In genomic region chr20:54065601-54066038, GRCh38 we compare ENCODE assay signal across 19 cellular contexts. TPM values are rescaled to one million over a fixed set of nuclear protein-coding genes. Genes with fewer than 3 reads are reported as not detected.
DNase-seq lines count a peak whose midpoint lies in the region; ATAC-seq, FAIRE-seq and TF ChIP-seq lines count a peak whose summit lies in the region.
"Had no signal": no experiment of that assay in that cellular context is flagged by ENCODE, and none has a peak within 500 bp of the region (broad histone marks: within the 10 kb centered on the region; RNA-seq: fewer than 3 reads in every experiment).

No MANE protein-coding gene starts in this region.

- H2AFZ ChIP-seq in OCI-LY3 (ENCODE audit: low read depth, low read length), result no peak overlapping the region
- no peak overlapping the region for H2AFZ ChIP-seq in GM12878 (ENCODE audit: control insufficient read depth, low read depth, low read length)
- H2AFZ ChIP-seq in osteoblast (ENCODE audit: low read length), result no peak overlapping the region

- TF ChIP-seq POLR2A in GM12878 (IDR thresholded peaks at IDR 0.05; ENCODE audit: low read depth, low read length), result no peak

- H3K9me3 ChIP-seq in OCI-LY3 (ENCODE audit: insufficient read depth, low read length), result no peaks in the 10 kb centered on the region
- H3K9me3 ChIP-seq in GM12878 (replicated peaks; ENCODE audit: control insufficient read depth, insufficient read depth, low read length), result no peaks in the 10 kb centered on the region
- H3K9me3 ChIP-seq in osteoblast (ENCODE audit: low read depth, low read length), result no peaks in the 10 kb centered on the region
- H3K9me3 ChIP-seq: BLaER1 treated with 17β-estradiol and CSF1 and Interleukin-3, amounts not matched to agents 10 nM and 100 nM; SK-N-SH had no signal

- BruUV-seq in GM12878 (replicated peaks; lab: Mats Ljungman, UMichigan), result no TSS peak

- no peak for TF ChIP-seq EP300 in GM12878 (IDR thresholded peaks at IDR 0.05; ENCODE audit: borderline replicate concordance in 1 of 2, control insufficient read depth in 1 of 2, low read depth in 2 of 2, low read length in 2 of 2)

- SMC1A ChIA-PET in GM12878 (lab: Charles Lee; ENCODE audit: uncharacterized antibody, unreplicated experiment), result interaction anchor here (0.9 to 1.3 kb wide), 5 partner anchors 9 to 151 kb away, joined by 3 to 4 read pairs (median 4); no protein-coding TSS in a partner anchor

- H3K36me3 ChIP-seq in OCI-LY3 (replicated peaks; ENCODE audit: low read depth, low read length), result no peaks in the 10 kb centered on the region
- no peaks in the 10 kb centered on the region for H3K36me3 ChIP-seq in GM12878 (ENCODE audit: control insufficient read depth in 2 of 2, insufficient read depth in 2 of 2, low read length in 1 of 2)
- H3K36me3 ChIP-seq in osteoblast (ENCODE audit: insufficient read depth, low read length), result no peaks in the 10 kb centered on the region
- H3K36me3 ChIP-seq: BLaER1 treated with 17β-estradiol and CSF1 and Interleukin-3, amounts not matched to agents 10 nM and 100 nM had no signal

- no peak for TF ChIP-seq RAD21 in GM12878 (IDR thresholded peaks at IDR 0.05; ENCODE audit: insufficient read depth, low read depth, low read length)

- no peak for FAIRE-seq in GM12878 (lab: Jason Lieb, UNC)
- FAIRE-seq: A204.1, GM19239 had no signal

- intact Hi-C loops in GM12878 (cut with micrococcal nuclease; ENCODE audit: unreplicated experiment), result loop anchor here (10.0 kb wide), 1 partner anchor 411 kb away; no protein-coding TSS in a partner anchor
- intact Hi-C loops in posterior vena cava (cut with DNase I), result no loop called here

- in situ Hi-C loops in GM12878 (cut with MboI), result loop anchor here (10.0 kb wide), 1 partner anchor 651 kb away; no protein-coding TSS in a partner anchor

- H3K4me1 ChIP-seq in OCI-LY3 (ENCODE audit: low read length) (peaks cover 59% of the 10 kb centered on the region), GM12878 (ENCODE audit: control insufficient read depth, insufficient read depth, low read length) (peaks cover 31% of the 10 kb centered on the region), osteoblast (ENCODE audit: insufficient read depth, low read length) (peaks cover 14% of the 10 kb centered on the region)

- no peak for TF ChIP-seq CTCF in OCI-LY3 (IDR thresholded peaks at IDR 0.05; ENCODE audit: low read depth, low read length)
- no peak for TF ChIP-seq CTCF in GM12878 (IDR thresholded peaks at IDR 0.05 in 2 of 3, conservative IDR thresholded peaks at IDR 0.05 in 1 of 3; ENCODE audit: control insufficient read depth in 2 of 3, extremely low read depth in 1 of 3, insufficient read depth in 1 of 3, low read depth in 3 of 3, low read length in 3 of 3)
- TF ChIP-seq CTCF in osteoblast (IDR thresholded peaks at IDR 0.05; ENCODE audit: extremely low read depth, low read depth, low read length), result no peak

- RAD21 ChIA-PET in GM12878 (lab: Charles Lee; ENCODE audit: unreplicated experiment), result interaction anchor here (1.2 kb wide), 1 partner anchor 123 kb away, joined by 6 read pairs; no protein-coding TSS in a partner anchor

- POLR2A ChIA-PET in GM12878 (lab: Charles Lee), result interaction anchor here (0.6 to 0.7 kb wide), 3 partner anchors 9 to 578 kb away, joined by 4 read pairs; no protein-coding TSS in a partner anchor

- H4K20me1 ChIP-seq in OCI-LY3 (ENCODE audit: insufficient read depth, low read length) (no peaks in the 10 kb centered on the region), GM12878 (ENCODE audit: control insufficient read depth, insufficient read depth) (no peaks in the 10 kb centered on the region), osteoblast (ENCODE audit: insufficient read depth, low read length) (no peaks in the 10 kb centered on the region)
- H4K20me1 ChIP-seq: BLaER1 treated with 17β-estradiol and CSF1 and Interleukin-3, amounts not matched to agents 10 nM and 100 nM had no signal

- DNase-seq in CMK (ENCODE audit: low read depth), result peak; percentile 64
- DNase-seq in GM12878 (ENCODE audit: low read depth, low spot score), result no peak
- DNase-seq in osteoblast (ENCODE audit: insufficient read length, low spot score, missing footprints), result peak; percentile 53
- DNase-seq in NK-92 treated with Interleukin-12 subunit alpha and Interleukin-12 subunit beta, amount 100 ng/mL, for 24 hours (lab: John Stamatoyannopoulos, UW), result no peak
- no peak for DNase-seq in posterior vena cava (ENCODE audit: low spot score)
- DNase-seq in NCI-H187 treated with DMSO at 0.1 percent for 48 hours (lab: John Stamatoyannopoulos, UW), result no peak
- DNase-seq: GF-D8, MV-4-11, NCI-H1436, NCI-H2081 treated with DMSO at 0.1 percent for 48 hours, NCI-H510A, NCI-H774, SHP77, SK-N-SH had no signal

- H3K4me3 ChIP-seq in OCI-LY3 (ENCODE audit: low read length) (peak overlapping the region; percentile 72; the same call in 1 of the 2 replicates), GM12878 (no peak overlapping the region), osteoblast (ENCODE audit: insufficient read depth, low read length) (no peak overlapping the region)
- H3K4me3 ChIP-seq: BLaER1 treated with 17β-estradiol and CSF1 and Interleukin-3, amounts not matched to agents 10 nM and 100 nM had no signal

- H3K27me3 ChIP-seq in OCI-LY3 (ENCODE audit: low read depth, low read length), result no peaks in the 10 kb centered on the region
- H3K27me3 ChIP-seq in GM12878 (replicated peaks in 1 of 2; ENCODE audit: control insufficient read depth in 2 of 2, insufficient read depth in 2 of 2, low read length in 1 of 2), result no peaks in the 10 kb centered on the region
- no peaks in the 10 kb centered on the region for H3K27me3 ChIP-seq in osteoblast (ENCODE audit: insufficient read depth, low read length)
- H3K27me3 ChIP-seq: BLaER1 treated with 17β-estradiol and CSF1 and Interleukin-3, amounts not matched to agents 10 nM and 100 nM had no signal

- CTCF ChIA-PET in GM12878 (lab: Yijun Ruan, JAX), result interaction anchor here (1.0 to 1.7 kb wide), 4 partner anchors 9 to 487 kb away, joined by 3 to 5 read pairs (median 3); no protein-coding TSS in a partner anchor

- H3K9ac ChIP-seq in OCI-LY3 (ENCODE audit: low read length) (no peak overlapping the region), GM12878 (ENCODE audit: control insufficient read depth, insufficient read depth, low read length) (no peak overlapping the region)
- H3K9ac ChIP-seq: BLaER1 treated with 17β-estradiol and CSF1 and Interleukin-3, amounts not matched to agents 10 nM and 100 nM; SK-N-SH had no signal

- H3K27ac ChIP-seq in OCI-LY3 (ENCODE audit: low read length), result peak overlapping the region; percentile 85; the same call in 1 of the 2 replicates
- H3K27ac ChIP-seq in GM12878 (ENCODE audit: control insufficient read depth, insufficient read depth), result no peak overlapping the region
- no peak overlapping the region for H3K27ac ChIP-seq in osteoblast (ENCODE audit: low read depth, low read length)
- H3K27ac ChIP-seq: BLaER1 treated with 17β-estradiol and CSF1 and Interleukin-3, amounts not matched to agents 10 nM and 100 nM had no signal

- WGBS in GM12878 (ENCODE audit: insufficient coverage, insufficient replicate concordance, low lambda C conversion rate, missing lambda C conversion rate), result 38% methylated on average over 7 of the region's 7 CpGs

- H3K4me2 ChIP-seq in OCI-LY3 (ENCODE audit: low read length) (peak overlapping the region; percentile 90), GM12878 (ENCODE audit: control insufficient read depth, insufficient read depth) (no peak overlapping the region; the same call in 1 of the 2 replicates), osteoblast (ENCODE audit: insufficient read depth, low read length) (no peak overlapping the region)
- H3K4me2 ChIP-seq: BLaER1 treated with 17β-estradiol and CSF1 and Interleukin-3, amounts not matched to agents 10 nM and 100 nM; SK-N-SH had no signal

- H3K79me2 ChIP-seq in OCI-LY3 (ENCODE audit: low read length) (no peaks in the 10 kb centered on the region), GM12878 (ENCODE audit: control insufficient read depth, insufficient read depth, low read length) (no peaks in the 10 kb centered on the region), osteoblast (ENCODE audit: insufficient read depth, low read length) (no peaks in the 10 kb centered on the region)

- ATAC-seq in GM12878, result no peak
- no peak for ATAC-seq in HG02938 (IDR thresholded peaks at IDR 0.05; ENCODE audit: unreplicated experiment)

TF ChIP-seq in GM12878, 131 proteins besides CTCF, POLR2A, EP300 and RAD21:
- TF ChIP-seq NFXL1 (IDR thresholded peaks at IDR 0.05; ENCODE audit: borderline replicate concordance), result peak; percentile 6; the same call in 1 of the 2 replicates
- TF ChIP-seq SMAD5 (IDR thresholded peaks at IDR 0.05; ENCODE audit: low read depth), result no peak
TF ChIP-seq in GM12878: peak in this region for 1.

RNA-seq across cellular contexts. Expression of gene BCAS1, which starts 4.8 kb away (rescaled TPM):
- total RNA-seq in GM12878 (2013; cell fraction: nucleolus; rRNA removed), result 1.1 and 1.2 TPM in 2 replicates
- total RNA-seq in GM12878 (2014; rRNA removed), result 0.45 and 0.54 TPM in 2 replicates
- 0.72 and 0.78 TPM in 2 replicates for total RNA-seq in GM12878 (2014; rRNA removed; fragmentation: Illumina TruSeq; extraction: Trizol)
- 0.56 TPM in 2 replicates for total RNA-seq in GM12878 (2021)
- 2.0 TPM for polyA plus RNA-seq in GM12878 (2011; ENCODE audit: low read depth)
- 0.24 and 0.34 TPM in 2 replicates for polyA plus RNA-seq in GM12878 (2011; rRNA removed)
- 0.23 and 0.25 TPM in 2 replicates for polyA plus RNA-seq in GM12878 (2011; cell fraction: cytosol; rRNA removed)
- polyA plus RNA-seq in GM12878 (2011; cell fraction: nucleus; rRNA removed), result 0.51 and 0.66 TPM in 2 replicates
- polyA plus RNA-seq in GM12878 (2012), result 3.0 and 5.4 TPM in 2 replicates
- 0.87 and 1.00 TPM in 2 replicates for polyA plus RNA-seq in GM12878 (2014; fragmentation: Illumina TruSeq; extraction: Trizol)
- polyA plus RNA-seq in GM12878 (2014; fragmentation: Nextera tagmentation; extraction: Ambion mirVana), result under 1 TPM; 0.21 to 0.51 TPM
- 0.67 and 0.74 TPM in 2 replicates for polyA plus RNA-seq in GM12878 (2014; rRNA removed)
- polyA plus RNA-seq in GM12878 (2016; fragmentation: Nextera tagmentation; extraction: Ambion mirVana), result 1 to 10 TPM in 1 of 2 experiments, under 1 TPM in 1; 0.54 to 1.4 TPM
- polyA minus RNA-seq in GM12878 (2011; rRNA and poly(A)+ RNA removed), result 0.67 and 0.80 TPM in 2 replicates
- polyA minus RNA-seq in GM12878 (2011; cell fraction: cytosol; rRNA and poly(A)+ RNA removed), result not detected in 2 replicates
- polyA minus RNA-seq in GM12878 (2011; cell fraction: nucleus; rRNA and poly(A)+ RNA removed), result 0.96 and 0.97 TPM in 2 replicates
- under 0.01 TPM in 1 of 2 replicates, not detected in the other for total RNA-seq in osteoblast
- total RNA-seq in posterior vena cava, result 1 to 10 TPM in 1 of 2 donors, under 1 TPM in 1; 0.86 to 1.8 TPM
- polyA plus RNA-seq: SK-N-SH had no signal

Comparison
In these comparisons a context has a peak if more than half of its experiments do, and no peak if none do; other contexts are left out.
1. DNase-seq: peak in CMK (single experiment) and osteoblast (single experiment); none in GM12878 (single experiment), NK-92 treated with Interleukin-12 subunit alpha and Interleukin-12 subunit beta, amount 100 ng/mL, for 24 hours (single experiment), posterior vena cava (single experiment) and NCI-H187 treated with DMSO at 0.1 percent for 48 hours (single experiment).